Comparison of ENCODE assay signal across 6 cellular contexts in the genomic region with DNA sequence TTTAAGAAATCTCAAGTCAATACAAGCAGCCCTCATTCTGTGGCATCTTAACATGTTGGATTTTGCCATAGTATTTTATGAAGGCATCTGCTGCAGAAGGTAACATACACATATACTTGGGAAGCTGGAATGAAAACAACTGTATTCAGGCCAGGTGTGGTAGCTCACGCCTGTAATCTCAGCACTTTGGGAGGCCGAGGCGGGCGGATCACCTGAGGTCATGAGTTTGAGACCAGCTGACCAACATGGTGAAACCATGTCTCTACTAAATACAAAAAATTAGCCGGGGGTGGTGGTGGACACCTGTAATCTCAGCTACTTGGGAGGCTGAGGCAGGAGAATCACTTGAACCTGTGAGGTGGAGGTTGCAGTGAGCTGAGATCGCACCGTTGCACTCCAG.
A peak's percentile ranks its signal among the peaks of the same experiment; 100 is the strongest.
DNase-seq lines count a peak whose midpoint lies in the region; FAIRE-seq and TF ChIP-seq lines count a peak whose summit lies in the region.
"Not testable (repeated sequence)": the region's sequence is repeated elsewhere in the genome, so short reads cannot be mapped to it uniquely, and the experiment has no call there.

No MANE protein-coding gene starts in this region.

- H3K27ac Mint-ChIP-seq in chondrocyte (ENCODE audit: unreplicated experiment): peak overlapping the region; percentile 85

- H2BK5ac ChIP-seq in trophoblast cell (ENCODE audit: low read depth, low read length, poor library complexity): not testable (repeated sequence)

- H3K4ac ChIP-seq in trophoblast cell (ENCODE audit: low read depth, low read length): not testable (repeated sequence)

- H3K27me3 Mint-ChIP-seq in chondrocyte (ENCODE audit: low read depth): not testable (repeated sequence)

- H2BK12ac ChIP-seq in trophoblast cell (ENCODE audit: low read length): not testable (repeated sequence)

- peaks cover 31% of the 10 kb centered on the region for H3K79me2 ChIP-seq in ACC112 (ENCODE audit: control insufficient read depth, insufficient read depth, low read length, unreplicated experiment)
- H3K79me2 ChIP-seq in trophoblast cell (ENCODE audit: control insufficient read depth, insufficient read depth, low read length, poor library complexity): not testable (repeated sequence)

- not testable (repeated sequence) for TF ChIP-seq CTCF in chondrocyte (IDR thresholded peaks at IDR 0.05); cardiac muscle cell (IDR thresholded peaks at IDR 0.05; ENCODE audit: low read depth, low read length)

- H3K4me3 Mint-ChIP-seq in chondrocyte (ENCODE audit: unreplicated experiment): not testable (repeated sequence)

- not testable (repeated sequence) for H2AK5ac ChIP-seq in trophoblast cell (ENCODE audit: low read length)

- H4K12ac ChIP-seq in trophoblast cell (ENCODE audit: low read depth, low read length): not testable (repeated sequence)

- H3K79me1 ChIP-seq in trophoblast cell (ENCODE audit: low read length): not testable (repeated sequence)

- H3K9me3 Mint-ChIP-seq in chondrocyte (ENCODE audit: low read depth): not testable (repeated sequence)

- H4K91ac ChIP-seq in trophoblast cell (ENCODE audit: low read depth, low read length): not testable (repeated sequence)

- not testable (repeated sequence) for H2AFZ ChIP-seq in ACC112 (ENCODE audit: low read length, unreplicated experiment); trophoblast cell (ENCODE audit: insufficient read depth, low read length, poor library complexity)

- peak overlapping the region; percentile 99; the same call in 1 of the 2 replicates for H3K27ac ChIP-seq in ACC112 (ENCODE audit: low read depth, low read length)
- H3K27ac ChIP-seq in cardiac muscle cell: peak overlapping the region; percentile 25
- H3K27ac ChIP-seq in trophoblast cell (ENCODE audit: low read depth, low read length): not testable (repeated sequence)

- H3K23ac ChIP-seq in trophoblast cell (ENCODE audit: low read length): not testable (repeated sequence)

- not testable (repeated sequence) for H4K8ac ChIP-seq in trophoblast cell (ENCODE audit: low read depth, low read length)

- H3K4me1 Mint-ChIP-seq in chondrocyte (ENCODE audit: low read depth): peaks cover 39% of the 10 kb centered on the region

- not testable (repeated sequence) for H3K14ac ChIP-seq in trophoblast cell (ENCODE audit: low read length)

- H3K4me2 ChIP-seq in trophoblast cell (ENCODE audit: low read length): not testable (repeated sequence)

- no CpG with 5 or more reads among the region's 7 CpGs for WGBS in trophoblast cell (ENCODE audit: extremely low coverage, insufficient coverage, insufficient read length)

- not testable (repeated sequence) for H3K27me3 ChIP-seq in ACC112 (ENCODE audit: insufficient read depth, low read length); cardiac muscle cell; trophoblast cell (ENCODE audit: insufficient read depth, low read length)

- H3K4me3 ChIP-seq in ACC112 (ENCODE audit: low read depth, low read length); cardiac muscle cell; trophoblast cell (ENCODE audit: low read depth, low read length): not testable (repeated sequence)

- DNase-seq in HTR-8/SVneo (ENCODE audit: insufficient read length, low spot score); chondrocyte (ENCODE audit: low spot score); cardiac muscle cell (ENCODE audit: low read depth in 1 of 2, low spot score in 1 of 2); urothelium cell line (ENCODE audit: low spot score): not testable (repeated sequence)
- peak; percentile 53 to 60 for DNase-seq in trophoblast cell

- peaks cover 24% of the 10 kb centered on the region for H3K4me1 ChIP-seq in ACC112 (ENCODE audit: control insufficient read depth, insufficient read depth, low read length, unreplicated experiment)
- not testable (repeated sequence) for H3K4me1 ChIP-seq in cardiac muscle cell (ENCODE audit: low read depth); trophoblast cell (ENCODE audit: control insufficient read depth in 1 of 2, insufficient read depth in 2 of 2, low read length in 2 of 2)

- not testable (repeated sequence) for H3K9ac ChIP-seq in trophoblast cell (ENCODE audit: low read length)

- not testable (repeated sequence) for H3K9me3 ChIP-seq in cardiac muscle cell (ENCODE audit: low read depth); trophoblast cell (ENCODE audit: insufficient read depth, low read depth, low read length)

- H3K36me3 ChIP-seq in ACC112 (ENCODE audit: insufficient read depth, low read length) (peaks cover 67% of the 10 kb centered on the region), cardiac muscle cell (peaks cover 67% of the 10 kb centered on the region), trophoblast cell (ENCODE audit: control insufficient read depth in 1 of 2, insufficient read depth in 2 of 2, low read length in 2 of 2) (peaks cover 5 to 20% of the 10 kb centered on the region in 2 experiments)

- FAIRE-seq in HTR-8/SVneo (lab: Jason Lieb, UNC): peak; percentile 13
- peak; percentile 48 for FAIRE-seq in urothelium cell line (lab: Jason Lieb, UNC)

- H2BK120ac ChIP-seq in trophoblast cell (ENCODE audit: insufficient read depth, low read length, poor library complexity): not testable (repeated sequence)

- H3K18ac ChIP-seq in trophoblast cell (ENCODE audit: low read length): not testable (repeated sequence)

- H3K36me3 Mint-ChIP-seq in chondrocyte (ENCODE audit: low read depth): peaks cover 23% of the 10 kb centered on the region
